3 cellular contexts compared by ENCODE assay signal in the genomic region with DNA sequence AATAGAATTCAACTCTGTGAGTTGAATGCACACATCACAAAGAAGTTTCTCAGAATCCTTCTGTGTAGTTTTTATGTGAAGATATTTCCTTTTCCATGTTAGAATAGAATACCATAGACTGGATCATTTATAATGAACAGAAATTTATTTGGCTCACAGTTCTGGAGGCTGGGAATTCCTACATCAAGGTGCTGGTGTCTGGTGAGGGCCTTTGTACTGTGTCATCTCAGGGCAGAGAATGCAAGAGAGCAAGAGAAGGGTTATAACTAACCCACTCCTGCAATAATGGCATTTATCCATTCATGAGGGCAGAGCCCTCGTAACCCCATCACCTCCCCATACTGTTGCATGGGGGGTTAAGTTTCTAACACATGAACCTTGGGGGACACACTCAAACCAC.
"Had no signal": no experiment of that assay in that cellular context is flagged by ENCODE, and none has a peak within 500 bp of the region (broad histone marks: within the 10 kb centered on the region; RNA-seq: fewer than 3 reads in every experiment).

No MANE protein-coding gene starts in this region.

- H3K4me3 ChIP-seq: GM12878 had no signal

- DNase-seq: GDM1, GF-D8 had no signal
